Comparison of ENCODE assay signal across 8 cellular contexts in the genomic region with DNA sequence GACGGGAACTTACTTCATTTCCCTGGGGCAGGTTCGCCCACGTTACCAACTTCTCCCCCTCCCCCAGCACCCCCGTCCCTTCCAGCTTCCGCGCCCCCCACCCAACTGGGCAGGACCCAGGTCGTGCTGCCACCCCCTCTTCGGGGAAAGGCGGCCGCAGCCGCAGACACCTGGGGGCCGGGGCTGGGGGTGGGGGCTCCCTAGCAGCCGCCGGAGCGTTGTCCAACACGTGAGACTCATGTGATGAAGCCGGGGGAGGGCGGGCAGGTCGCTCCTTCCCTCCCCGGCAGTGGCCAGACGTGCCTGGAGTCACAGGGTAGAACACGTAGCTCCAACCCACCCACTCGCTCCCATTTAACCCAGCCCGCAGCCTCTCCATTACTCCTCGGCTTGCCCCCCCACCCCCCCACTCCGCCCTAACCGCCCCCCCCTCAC. TPM values are rescaled to one million over a fixed set of nuclear protein-coding genes. Genes with fewer than 3 reads are reported as not detected.
DNase-seq lines count a peak whose midpoint lies in the region; ATAC-seq and TF ChIP-seq lines count a peak whose summit lies in the region.

No MANE protein-coding gene starts in this region.

- H3K27me3 ChIP-seq in AG04450 (ENCODE audit: control insufficient read depth, insufficient read depth, low read length): no peaks in the 10 kb centered on the region
- no peaks in the 10 kb centered on the region for H3K27me3 ChIP-seq in right lobe of liver

- no CpG with 5 or more reads among the region's 27 CpGs for WGBS in right lobe of liver (ENCODE audit: insufficient coverage, low coverage, low lambda C conversion rate, missing lambda C conversion rate)

- peaks cover 53% of the 10 kb centered on the region for H3K36me3 Mint-ChIP-seq in activated CD4-positive, alpha-beta T cell treated with anti-CD3 and anti-CD28 coated beads, Interleukin-2, amount 10 ng/mL, durations not matched to agents 24 days and 14 days (ENCODE audit: low read depth)
- H3K36me3 Mint-ChIP-seq in dendritic cell treated with granulocyte-macrophage colony-stimulating factor and Interleukin-4, amounts not matched to agents 40 ng/mL and 50 ng/mL, for 4 days (ENCODE audit: low read depth): peaks cover 57% of the 10 kb centered on the region

- H3K27ac ChIP-seq in AG04450 (ENCODE audit: low read depth, low read length) (peak overlapping the region; percentile 93), right lobe of liver (peak overlapping the region; percentile 93 to 100 (median 98))

- CTCF ChIA-PET in AG04450 (lab: Charles Lee): interaction anchor here (0.6 to 6.0 kb wide), 7 partner anchors 35 to 265 kb away, joined by 3 to 129 read pairs (median 5); no protein-coding TSS in a partner anchor

- no peaks in the 10 kb centered on the region for H3K27me3 Mint-ChIP-seq in activated CD4-positive, alpha-beta T cell treated with anti-CD3 and anti-CD28 coated beads, Interleukin-2, amount 10 ng/mL, durations not matched to agents 24 days and 14 days
- no peaks in the 10 kb centered on the region for H3K27me3 Mint-ChIP-seq in dendritic cell treated with granulocyte-macrophage colony-stimulating factor and Interleukin-4, amounts not matched to agents 40 ng/mL and 50 ng/mL, for 4 days

- peak overlapping the region; percentile 96 for H3K4me3 Mint-ChIP-seq in activated CD4-positive, alpha-beta T cell treated with anti-CD3 and anti-CD28 coated beads, Interleukin-2, amount 10 ng/mL, durations not matched to agents 24 days and 14 days
- peak overlapping the region; percentile 98 for H3K4me3 Mint-ChIP-seq in dendritic cell treated with granulocyte-macrophage colony-stimulating factor and Interleukin-4, amounts not matched to agents 40 ng/mL and 50 ng/mL, for 4 days

- H3K4me1 ChIP-seq in right lobe of liver: peaks cover 0 to 37% (median 7%) of the 10 kb centered on the region in 4 donors

- ATAC-seq in GM18861 (IDR thresholded peaks at IDR 0.05; ENCODE audit: unreplicated experiment): peak; percentile 35
- ATAC-seq in HG03097 (IDR thresholded peaks at IDR 0.05; ENCODE audit: low FRiP score, unreplicated experiment): peak; percentile 28
- ATAC-seq in right lobe of liver: peak; percentile 37 to 63 (median 52)

- peaks cover 3% of the 10 kb centered on the region for H3K9me3 Mint-ChIP-seq in activated CD4-positive, alpha-beta T cell treated with anti-CD3 and anti-CD28 coated beads, Interleukin-2, amount 10 ng/mL, durations not matched to agents 24 days and 14 days
- H3K9me3 Mint-ChIP-seq in dendritic cell treated with granulocyte-macrophage colony-stimulating factor and Interleukin-4, amounts not matched to agents 40 ng/mL and 50 ng/mL, for 4 days: no peaks in the 10 kb centered on the region

- peaks cover 37% of the 10 kb centered on the region for H3K4me1 Mint-ChIP-seq in activated CD4-positive, alpha-beta T cell treated with anti-CD3 and anti-CD28 coated beads, Interleukin-2, amount 10 ng/mL, durations not matched to agents 24 days and 14 days
- H3K4me1 Mint-ChIP-seq in dendritic cell treated with granulocyte-macrophage colony-stimulating factor and Interleukin-4, amounts not matched to agents 40 ng/mL and 50 ng/mL, for 4 days (ENCODE audit: low read depth): peaks cover 46% of the 10 kb centered on the region

- peak overlapping the region; percentile 100 for H3K27ac Mint-ChIP-seq in activated CD4-positive, alpha-beta T cell treated with anti-CD3 and anti-CD28 coated beads, Interleukin-2, amount 10 ng/mL, durations not matched to agents 24 days and 14 days
- peak overlapping the region; percentile 99 for H3K27ac Mint-ChIP-seq in dendritic cell treated with granulocyte-macrophage colony-stimulating factor and Interleukin-4, amounts not matched to agents 40 ng/mL and 50 ng/mL, for 4 days

- TF ChIP-seq CTCF in AG04450 (IDR thresholded peaks at IDR 0.05; ENCODE audit: low read depth, low read length) (no peak), right lobe of liver (IDR thresholded peaks at IDR 0.05) (no peak)

- intact Hi-C loops in activated CD4-positive, alpha-beta T cell treated with anti-CD3 and anti-CD28 coated beads, Interleukin-2, amount 10 ng/mL, durations not matched to agents 24 days and 14 days (cut with micrococcal nuclease): loop anchor here (1.0 to 2.0 kb wide), 5 partner anchors 47 to 486 kb away; a partner anchor contains a TSS
- intact Hi-C loops in dendritic cell treated with granulocyte-macrophage colony-stimulating factor and Interleukin-4, amounts not matched to agents 40 ng/mL and 50 ng/mL, for 4 days (cut with micrococcal nuclease): loop anchor here (2.0 to 5.0 kb wide), 3 partner anchors 33 to 208 kb away; a partner anchor contains a TSS
- intact Hi-C loops in right lobe of liver (cut with DNase I): loop anchor here in 1 of 2 donors (10.0 kb wide), 1 partner anchor 244 kb away; no protein-coding TSS in a partner anchor

- TF ChIP-seq POLR2A in right lobe of liver (IDR thresholded peaks at IDR 0.05): no peak

- peak overlapping the region; percentile 92 for H3K4me3 ChIP-seq in AG04450 (ENCODE audit: low read depth, low read length)
- peak overlapping the region; percentile 28 to 92 (median 57) for H3K4me3 ChIP-seq in right lobe of liver

- peak; percentile 95 for DNase-seq in AG04450 (ENCODE audit: low read depth, low spot score)
- peak; percentile 74 to 94 for DNase-seq in NCI-H524 (lab: John Stamatoyannopoulos, UW)
- peak; percentile 98 for DNase-seq in activated CD4-positive, alpha-beta T cell treated with anti-CD3 and anti-CD28 coated beads, Interleukin-2, amount 10 ng/mL, durations not matched to agents 24 days and 14 days
- DNase-seq in right lobe of liver: peak; percentile 98 to 99 (median 99)
- DNase-seq in stimulated activated CD4-positive, alpha-beta T cell treated with anti-CD3 and anti-CD28 coated beads, Interleukin-4, amount 100 ng/mL, for 4 hours: peak; percentile 79 to 92

- H3K9me3 ChIP-seq in AG04450 (ENCODE audit: control insufficient read depth, insufficient read depth, low read length): no peaks in the 10 kb centered on the region
- no peaks in the 10 kb centered on the region for H3K9me3 ChIP-seq in right lobe of liver

- H3K36me3 ChIP-seq in right lobe of liver: peaks cover 8 to 17% (median 12%) of the 10 kb centered on the region in 4 donors

- POLR2A ChIA-PET in AG04450 (lab: Yijun Ruan, JAX): interaction anchor here (0.5 to 2.6 kb wide), 8 partner anchors 8 to 486 kb away, joined by 3 to 20 read pairs (median 4); a partner anchor contains a TSS

RNA-seq across cellular contexts. Expression of a gene that starts 0.3 kb away (rescaled TPM):
- 7.6 and 12.2 TPM in 2 replicates for polyA plus RNA-seq in AG04450 (2011; rRNA removed)
- polyA minus RNA-seq in AG04450 (2011; rRNA and poly(A)+ RNA removed): 16.1 and 29.2 TPM in 2 replicates
- total RNA-seq in activated CD4-positive, alpha-beta T cell treated with anti-CD3 and anti-CD28 coated beads, Interleukin-2, amount 10 ng/mL, durations not matched to agents 24 days and 14 days: 368 and 375 TPM in 2 replicates
- total RNA-seq in right lobe of liver: 100 to 1,000 TPM in 1 of 6 experiments, 10 to 100 TPM in 5; 19.0 to 170 (median 57.7) TPM

Comparison
In these comparisons a context has a peak if more than half of its experiments do, and no peak if none do; other contexts are left out.
1. Peak in every context shown above with its lines: DNase-seq, ATAC-seq, H3K4me3 ChIP-seq and H3K27ac ChIP-seq.